Comparison of ENCODE assay signal across 8 cellular contexts in the genomic region with DNA sequence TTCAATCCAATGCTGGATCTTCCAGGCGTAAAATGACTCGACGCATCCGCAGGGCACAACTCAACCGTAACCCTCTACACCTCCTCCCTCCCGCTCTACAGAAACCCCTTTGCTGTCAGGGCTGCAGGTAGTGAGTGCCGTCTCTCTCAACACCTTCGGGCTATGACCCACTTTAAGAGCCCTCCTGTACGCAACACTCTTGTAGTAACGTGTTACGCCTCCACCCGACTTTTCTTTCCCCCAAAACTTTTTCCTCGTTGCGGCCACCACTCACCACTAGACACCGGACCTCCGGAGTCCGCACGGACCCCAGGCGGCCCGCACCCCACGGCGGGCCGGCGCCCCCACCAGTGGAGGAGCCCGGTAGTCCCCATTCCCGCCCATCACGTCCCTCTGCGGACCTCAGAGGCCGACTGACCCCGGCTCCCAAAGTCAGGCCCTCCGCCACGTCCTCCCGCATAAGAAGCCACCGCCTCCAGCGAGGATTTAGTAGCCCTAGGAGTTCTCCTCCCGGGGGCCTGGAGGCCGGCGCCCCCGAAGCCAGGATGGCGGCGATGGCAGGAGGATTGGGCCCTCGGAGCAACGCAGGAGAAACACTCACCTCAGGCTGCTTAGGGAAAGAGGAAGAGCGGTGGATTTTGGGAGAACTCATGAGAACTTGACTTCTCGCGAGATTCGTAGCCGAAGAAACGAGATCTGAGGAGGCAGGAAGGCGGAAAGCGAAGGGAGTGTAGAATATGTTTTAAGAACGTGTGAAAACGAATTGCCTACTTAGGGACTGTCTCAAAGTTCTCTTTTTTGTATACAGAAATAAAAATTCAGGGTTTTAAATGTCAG. TPM values are rescaled to one million over a fixed set of nuclear protein-coding genes. Genes with fewer than 3 reads are reported as not detected.
DNase-seq lines count a peak whose midpoint lies in the region; ATAC-seq and TF ChIP-seq lines count a peak whose summit lies in the region.

A gene (minus strand): TSS at position 609 of the 837 bp plus-strand sequence.

- peak within 1 kb of the TSS; percentile 98 for H3K9ac ChIP-seq in fibroblast of lung (ENCODE audit: insufficient read depth, low read length)

- no peaks in the 10 kb centered on the region for H3K27me3 ChIP-seq in fibroblast of lung (ENCODE audit: control insufficient read depth, insufficient read depth, low read length)
- no peaks in the 10 kb centered on the region for H3K27me3 ChIP-seq in naive thymus-derived CD4-positive, alpha-beta T cell (ENCODE audit: control insufficient read depth in 2 of 2, insufficient read depth in 2 of 2, low read length in 2 of 2)

- peaks cover 26% of the 10 kb centered on the region for H3K79me2 ChIP-seq in fibroblast of lung (ENCODE audit: control insufficient read depth, insufficient read depth, low read length)

- CTCF ChIA-PET in naive thymus-derived CD4-positive, alpha-beta T cell (lab: Charles Lee) = no interaction called here

- peaks cover 9% of the 10 kb centered on the region for H3K4me1 ChIP-seq in fibroblast of lung (ENCODE audit: control insufficient read depth, extremely low read depth, insufficient read depth, low read length)
- peaks cover 23 to 30% of the 10 kb centered on the region in 2 donors for H3K4me1 ChIP-seq in naive thymus-derived CD4-positive, alpha-beta T cell (ENCODE audit: control insufficient read depth in 2 of 2, insufficient read depth in 2 of 2, low read length in 2 of 2)

- intact Hi-C loops in naive thymus-derived CD4-positive, alpha-beta T cell (cut with micrococcal nuclease) = loop anchor here (1.0 to 5.0 kb wide), 15 partner anchors 32 to 1561 kb away; a partner anchor contains a TSS

- H3K27ac Mint-ChIP-seq in naive thymus-derived CD4-positive, alpha-beta T cell = peak within 1 kb of the TSS; percentile 90 to 99 (median 96)
- peak within 1 kb of the TSS; percentile 99 for H3K27ac Mint-ChIP-seq in stimulated activated naive B cell treated with anti-CD40 and anti-IgM and Interleukin-4, amounts not matched to agents 10 μg/mL and 1 μg/mL and 100 μg/mL, for 72 hours

- peaks cover 28 to 57% (median 49%) of the 10 kb centered on the region in 7 donors for H3K4me1 Mint-ChIP-seq in naive thymus-derived CD4-positive, alpha-beta T cell
- H3K4me1 Mint-ChIP-seq in stimulated activated naive B cell treated with anti-CD40 and anti-IgM and Interleukin-4, amounts not matched to agents 10 μg/mL and 1 μg/mL and 100 μg/mL, for 72 hours = peaks cover 22 to 54% of the 10 kb centered on the region in 2 donors

- H3K27ac ChIP-seq in fibroblast of lung (ENCODE audit: insufficient read depth, low read length) = peak within 1 kb of the TSS; percentile 93
- peak within 1 kb of the TSS; percentile 92 for H3K27ac ChIP-seq in naive thymus-derived CD4-positive, alpha-beta T cell (ENCODE audit: low read depth, low read length)

- H3K9me3 Mint-ChIP-seq in naive thymus-derived CD4-positive, alpha-beta T cell = no peaks in the 10 kb centered on the region
- no peaks in the 10 kb centered on the region for H3K9me3 Mint-ChIP-seq in stimulated activated naive B cell treated with anti-CD40 and anti-IgM and Interleukin-4, amounts not matched to agents 10 μg/mL and 1 μg/mL and 100 μg/mL, for 72 hours

- DNase-seq in DMS153 treated with DMSO at 0.1 percent for 48 hours (lab: John Stamatoyannopoulos, UW; ENCODE audit: unreplicated experiment) (peak; percentile 97), LHCN-M2 (ENCODE audit: low read depth) (peak; percentile 99), RPMI8226 (peak; percentile 98), fibroblast of lung (ENCODE audit: low read depth in 2 of 2) (peak; percentile 99 to 100)
- DNase-seq in activated T-helper 1 cell treated with anti-CD3 and anti-CD28 coated beads, Interleukin-2, amount 50 U/mL, for 16 hours (ENCODE audit: low read depth in 1 of 2, low spot score in 1 of 2) = peak; percentile 50 to 71
- peak; percentile 60 to 95 (median 89) for DNase-seq in naive thymus-derived CD4-positive, alpha-beta T cell
- DNase-seq in stimulated activated naive B cell treated with anti-CD40 and anti-IgM and Interleukin-4, amounts not matched to agents 10 μg/mL and 1 μg/mL and 100 μg/mL, for 72 hours = peak; percentile 88

- POLR2A ChIA-PET in naive thymus-derived CD4-positive, alpha-beta T cell (lab: Charles Lee) = interaction anchor here (1.7 kb wide), 1 partner anchor 32 kb away, joined by 8 read pairs; a partner anchor contains a TSS

- H3K9me3 ChIP-seq in fibroblast of lung (ENCODE audit: control insufficient read depth, insufficient read depth, low read depth, low read length) = no peaks in the 10 kb centered on the region
- H3K9me3 ChIP-seq in naive thymus-derived CD4-positive, alpha-beta T cell (ENCODE audit: control insufficient read depth in 2 of 3, low read length in 3 of 3) = no peaks in the 10 kb centered on the region

- peak within 1 kb of the TSS; percentile 74 to 93 (median 88) for H3K4me3 ChIP-seq in fibroblast of lung (replicated peaks in 1 of 4; ENCODE audit: control extremely low read depth in 1 of 4, insufficient read depth in 1 of 4, low read depth in 3 of 4, low read length in 4 of 4)
- H3K4me3 ChIP-seq in naive thymus-derived CD4-positive, alpha-beta T cell (ENCODE audit: low read length) = peak within 1 kb of the TSS; percentile 88

- TF ChIP-seq CTCF in fibroblast of lung (conservative IDR thresholded peaks at IDR 0.05 in 1 of 2, IDR thresholded peaks at IDR 0.05 in 1 of 2; ENCODE audit: low read depth in 1 of 2, low read length in 2 of 2) = no peak

- H2AFZ ChIP-seq in fibroblast of lung (ENCODE audit: low read length) = peak within 1 kb of the TSS; percentile 39

- H3K36me3 ChIP-seq in fibroblast of lung (ENCODE audit: control insufficient read depth, insufficient read depth, low read length) = peaks cover 9% of the 10 kb centered on the region
- H3K36me3 ChIP-seq in naive thymus-derived CD4-positive, alpha-beta T cell (ENCODE audit: control insufficient read depth in 2 of 3, insufficient read depth in 3 of 3, low read length in 3 of 3) = peaks cover 9 to 37% (median 28%) of the 10 kb centered on the region in 3 experiments

- H3K4me3 Mint-ChIP-seq in naive thymus-derived CD4-positive, alpha-beta T cell = peak within 1 kb of the TSS; percentile 87 to 99 (median 96)
- peak within 1 kb of the TSS; percentile 88 to 95 for H3K4me3 Mint-ChIP-seq in stimulated activated naive B cell treated with anti-CD40 and anti-IgM and Interleukin-4, amounts not matched to agents 10 μg/mL and 1 μg/mL and 100 μg/mL, for 72 hours

- H3K27me3 Mint-ChIP-seq in naive thymus-derived CD4-positive, alpha-beta T cell = peaks cover 0 to 11% (median 0%) of the 10 kb centered on the region in 5 donors
- no peaks in the 10 kb centered on the region for H3K27me3 Mint-ChIP-seq in stimulated activated naive B cell treated with anti-CD40 and anti-IgM and Interleukin-4, amounts not matched to agents 10 μg/mL and 1 μg/mL and 100 μg/mL, for 72 hours

- ATAC-seq in GM21723 (IDR thresholded peaks at IDR 0.05; ENCODE audit: unreplicated experiment) = peak; percentile 72
- peak; percentile 88 for ATAC-seq in naive thymus-derived CD4-positive, alpha-beta T cell
- peak; percentile 79 to 92 for ATAC-seq in stimulated activated naive B cell treated with anti-CD40 and anti-IgM and Interleukin-4, amounts not matched to agents 10 μg/mL and 1 μg/mL and 100 μg/mL, for 72 hours (replicated peaks)

- peaks cover 22 to 39% (median 33%) of the 10 kb centered on the region in 5 donors for H3K36me3 Mint-ChIP-seq in naive thymus-derived CD4-positive, alpha-beta T cell
- peaks cover 42 to 45% of the 10 kb centered on the region in 2 donors for H3K36me3 Mint-ChIP-seq in stimulated activated naive B cell treated with anti-CD40 and anti-IgM and Interleukin-4, amounts not matched to agents 10 μg/mL and 1 μg/mL and 100 μg/mL, for 72 hours

- peak within 1 kb of the TSS; percentile 91 for H3K4me2 ChIP-seq in fibroblast of lung (ENCODE audit: extremely low read depth, insufficient read depth, low read length)

- H4K20me1 ChIP-seq in fibroblast of lung (ENCODE audit: control insufficient read depth, extremely low read depth, insufficient read depth, low read length) = no peaks in the 10 kb centered on the region

RNA-seq across cellular contexts. Expression of the gene that starts here (rescaled TPM):
- total RNA-seq in LHCN-M2 (2014; rRNA removed) (1,705 and 1,843 TPM in 2 replicates), fibroblast of lung (2,451 and 3,311 TPM in 2 replicates)
- polyA plus RNA-seq in LHCN-M2 (2012) = 2,226 TPM
- 3,444 and 3,511 TPM in 2 replicates for polyA plus RNA-seq in fibroblast of lung
- polyA plus RNA-seq in fibroblast of lung (2012) = 2,510 and 2,780 TPM in 2 replicates
- 382 and 412 TPM in 2 replicates for polyA minus RNA-seq in fibroblast of lung (ENCODE audit: low replicate concordance)
- total RNA-seq in naive thymus-derived CD4-positive, alpha-beta T cell = 1,000 to 10,000 TPM; 1,513 to 2,518 (median 2,392) TPM
- polyA plus RNA-seq in naive thymus-derived CD4-positive, alpha-beta T cell = 1,000 to 10,000 TPM; 2,255 to 2,421 TPM

Comparison
In these comparisons a context has a peak if more than half of its experiments do, and no peak if none do; other contexts are left out.
1. Peak in every context shown above with its lines: DNase-seq, ATAC-seq, H3K4me3 ChIP-seq and H3K27ac ChIP-seq.